Comparison of ENCODE assay signal across 23 cellular contexts in the genomic region with DNA sequence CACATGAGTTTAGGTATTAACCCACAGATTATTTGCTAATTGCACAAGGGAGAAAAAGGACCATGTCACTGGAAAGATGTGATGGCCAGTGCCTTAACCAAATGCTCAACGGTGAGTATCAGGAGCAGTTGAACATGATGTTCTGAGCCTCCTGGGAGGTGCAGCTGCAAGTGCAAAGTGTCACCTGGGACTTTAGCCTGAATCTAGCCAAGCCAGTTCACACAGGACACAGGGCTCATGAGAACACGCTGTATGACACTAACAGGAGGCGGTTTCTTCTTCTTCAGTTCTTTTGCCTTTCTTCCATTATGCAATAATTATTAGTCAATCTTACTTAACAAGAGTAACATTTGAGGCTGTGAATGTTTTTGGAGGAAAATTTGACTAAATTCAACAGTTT.
"Had no signal": no experiment of that assay in that cellular context is flagged by ENCODE, and none has a peak within 500 bp of the region (broad histone marks: within the 10 kb centered on the region; RNA-seq: fewer than 3 reads in every experiment).

No MANE protein-coding gene starts in this region.

- H3K27me3 ChIP-seq: breast epithelium, pancreas, suprapubic skin, tibial artery, upper lobe of right lung had no signal

- H3K4me3 ChIP-seq: breast epithelium, pancreas, psoas muscle, suprapubic skin, tibial artery, upper lobe of right lung had no signal

- H3K27ac ChIP-seq: breast epithelium, epithelial cell of prostate, pancreas, psoas muscle, suprapubic skin, tibial artery, upper lobe of right lung, VCaP had no signal

- H3K4me1 ChIP-seq: breast epithelium, pancreas, psoas muscle, suprapubic skin, upper lobe of right lung had no signal

- ATAC-seq: activated naive CD4-positive, alpha-beta T cell treated with anti-CD3 and anti-CD28 coated beads, Interleukin-2, amount 50 U/mL, for 72 hours; activated T-cell treated with anti-CD3 and anti-CD28 coated beads, Interleukin-2, amount 50 U/mL, for 72 hours; left colon; naive thymus-derived CD4-positive, alpha-beta T cell; pancreas; upper lobe of right lung had no signal

- H3K36me3 ChIP-seq: breast epithelium, pancreas, suprapubic skin, tibial artery, upper lobe of right lung had no signal

- H3K9me3 ChIP-seq: breast epithelium, pancreas, psoas muscle, suprapubic skin, tibial artery, upper lobe of right lung had no signal

- DNase-seq: activated CD4-positive, alpha-beta T cell treated with anti-CD3 and anti-CD28 coated beads for 4 hours; activated CD4-positive, alpha-beta T cell treated with anti-CD3 and anti-CD28 coated beads, Interleukin-2, amount 50 U/mL, for 4 hours; activated naive CD4-positive, alpha-beta T cell; activated T-cell treated with anti-CD3 and anti-CD28 coated beads for 4 hours; activated T-cell treated with anti-CD3 and anti-CD28 coated beads, Interleukin-2, amount 50 U/mL, for 72 hours; central memory CD4-positive, alpha-beta T cell; dermis blood vessel endothelial cell; effector CD8-positive, alpha-beta T cell; hippocampal formation; left colon; naive thymus-derived CD4-positive, alpha-beta T cell; pancreas; psoas muscle; stimulated activated CD4-positive, alpha-beta T cell treated with anti-CD3 and anti-CD28 coated beads, Interleukin-15, amount 100 ng/mL, for 24 hours; stimulated activated CD4-positive, alpha-beta T cell treated with anti-CD3 and anti-CD28 coated beads, Interleukin-2, amount 100 ng/mL, for 24 hours; stimulated activated naive CD4-positive, alpha-beta T cell; tibial artery; upper lobe of right lung had no signal
